Comparison of ENCODE assay signal across 11 cellular contexts in the genomic region with DNA sequence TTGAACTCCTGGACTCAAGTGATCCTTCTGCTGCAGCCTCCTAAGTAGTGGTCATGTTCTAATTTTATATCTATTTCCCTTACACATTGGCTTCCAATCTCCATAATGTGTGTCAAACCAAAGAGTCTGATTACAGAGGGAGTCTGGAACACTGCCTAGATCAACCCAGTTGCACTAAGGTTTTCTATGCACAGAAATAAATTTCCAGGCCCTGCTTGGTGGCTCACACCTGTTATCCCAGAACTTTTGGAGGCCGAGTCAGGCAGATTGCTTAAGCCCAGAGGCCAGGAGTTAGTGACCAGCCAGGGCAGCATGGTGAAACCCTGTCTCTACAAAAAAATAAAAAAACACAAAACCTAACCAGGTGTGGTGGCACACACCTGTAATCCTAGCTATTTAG. TPM values are rescaled to one million over a fixed set of nuclear protein-coding genes. Genes with fewer than 3 reads are reported as not detected.
DNase-seq lines count a peak whose midpoint lies in the region; ATAC-seq and TF ChIP-seq lines count a peak whose summit lies in the region.
"Not testable (repeated sequence)": the region's sequence is repeated elsewhere in the genome, so short reads cannot be mapped to it uniquely, and the experiment has no call there.
"Had no signal": no experiment of that assay in that cellular context is flagged by ENCODE, and none has a peak within 500 bp of the region (broad histone marks: within the 10 kb centered on the region; RNA-seq: fewer than 3 reads in every experiment).

No MANE protein-coding gene starts in this region.

- peak; percentile 87 for ATAC-seq in left lobe of liver
- ATAC-seq in stimulated activated memory B cell treated with anti-CD40 and anti-IgM and Interleukin-4, amounts not matched to agents 10 μg/mL and 1 μg/mL and 100 μg/mL, for 72 hours, result peak; percentile 46

- not testable (repeated sequence) for H3K4me1 ChIP-seq in endodermal cell (ENCODE audit: control insufficient read depth, insufficient read depth, low read length)

- H3K27ac Mint-ChIP-seq in endodermal cell; stimulated activated memory B cell treated with anti-CD40 and anti-IgM and Interleukin-4, amounts not matched to agents 10 μg/mL and 1 μg/mL and 100 μg/mL, for 72 hours: not testable (repeated sequence)

- not testable (repeated sequence) for H3K4me3 Mint-ChIP-seq in endodermal cell; stimulated activated memory B cell treated with anti-CD40 and anti-IgM and Interleukin-4, amounts not matched to agents 10 μg/mL and 1 μg/mL and 100 μg/mL, for 72 hours

- 44 to 59% methylated on average over 1 of the region's 1 CpG for WGBS in endodermal cell (ENCODE audit: insufficient coverage in 1 of 2, insufficient read length in 1 of 2), 2 experiments

- peak overlapping the region; percentile 5 for H3K4me3 ChIP-seq in endodermal cell (ENCODE audit: low read length)

- not testable (repeated sequence) for H3K27me3 ChIP-seq in endodermal cell (ENCODE audit: control insufficient read depth, insufficient read depth, low read length, poor library complexity, severe bottlenecking)

- intact Hi-C loops in posterior vena cava (cut with DNase I), result not testable (repeated sequence)

- not testable (repeated sequence) for H3K36me3 ChIP-seq in endodermal cell (ENCODE audit: control insufficient read depth, insufficient read depth, low read length)

- not testable (repeated sequence) for H3K4me1 Mint-ChIP-seq in endodermal cell; stimulated activated memory B cell treated with anti-CD40 and anti-IgM and Interleukin-4, amounts not matched to agents 10 μg/mL and 1 μg/mL and 100 μg/mL, for 72 hours

- TF ChIP-seq CTCF in endodermal cell (conservative IDR thresholded peaks at IDR 0.05), result not testable (repeated sequence)

- DNase-seq in RPMI8226 (peak; percentile 63), left lobe of liver (ENCODE audit: low spot score) (peak; percentile 77), mucosa of gallbladder (ENCODE audit: low spot score) (peak; percentile 9), posterior vena cava (ENCODE audit: low spot score) (peak; percentile 10)
- not testable (repeated sequence) for DNase-seq in endodermal cell

- H3K36me3 Mint-ChIP-seq in endodermal cell (ENCODE audit: low read depth); stimulated activated memory B cell treated with anti-CD40 and anti-IgM and Interleukin-4, amounts not matched to agents 10 μg/mL and 1 μg/mL and 100 μg/mL, for 72 hours: not testable (repeated sequence)

- peaks cover 87% of the 10 kb centered on the region for H3K9me3 Mint-ChIP-seq in endodermal cell
- not testable (repeated sequence) for H3K9me3 Mint-ChIP-seq in stimulated activated memory B cell treated with anti-CD40 and anti-IgM and Interleukin-4, amounts not matched to agents 10 μg/mL and 1 μg/mL and 100 μg/mL, for 72 hours

- not testable (repeated sequence) for H3K27me3 Mint-ChIP-seq in endodermal cell (ENCODE audit: insufficient read depth); stimulated activated memory B cell treated with anti-CD40 and anti-IgM and Interleukin-4, amounts not matched to agents 10 μg/mL and 1 μg/mL and 100 μg/mL, for 72 hours

- not testable (repeated sequence) for H3K9ac ChIP-seq in endodermal cell (ENCODE audit: extremely low read depth, low read length, poor library complexity, severe bottlenecking)

- not testable (repeated sequence) for H3K27ac ChIP-seq in endodermal cell (ENCODE audit: low read depth, low read length)

- peaks cover 41% of the 10 kb centered on the region for H3K9me3 ChIP-seq in endodermal cell (ENCODE audit: control insufficient read depth, low read length)

RNA-seq across cellular contexts. Expression of a gene that starts 8.1 kb away (rescaled TPM):
- total RNA-seq in endodermal cell, result not detected
- not detected for polyA plus RNA-seq in endodermal cell (2013, experiment 1 of 2)
- polyA plus RNA-seq in endodermal cell (2013, experiment 2 of 2), result not detected
- total RNA-seq in left lobe of liver, result not detected
- total RNA-seq in mucosa of gallbladder, result not detected
- total RNA-seq in posterior vena cava, result not detected
- total RNA-seq: CD4-positive, alpha-beta memory T cell; G401; GM12878 had no signal
- polyA plus RNA-seq: A549; AG04450; CD4-positive, alpha-beta memory T cell; GM12878 had no signal

RNA-seq across cellular contexts. Expression of a gene that starts 19.9 kb away (rescaled TPM):
- not detected for total RNA-seq in endodermal cell
- not detected for polyA plus RNA-seq in endodermal cell (2013, experiment 1 of 2)
- not detected for polyA plus RNA-seq in endodermal cell (2013, experiment 2 of 2)
- not detected for total RNA-seq in left lobe of liver
- total RNA-seq in mucosa of gallbladder, result not detected
- not detected for total RNA-seq in posterior vena cava
- total RNA-seq: CD4-positive, alpha-beta memory T cell; GM12878 had no signal
- polyA plus RNA-seq: A549; AG04450; CD4-positive, alpha-beta memory T cell; GM12878 had no signal

RNA-seq across cellular contexts. Expression of a gene that starts 32.8 kb away (rescaled TPM):
- total RNA-seq in endodermal cell (not detected), left lobe of liver (not detected), mucosa of gallbladder (not detected), posterior vena cava (not detected)
- polyA plus RNA-seq in endodermal cell (2013, experiment 1 of 2), result not detected
- not detected for polyA plus RNA-seq in endodermal cell (2013, experiment 2 of 2)
- total RNA-seq: CD4-positive, alpha-beta memory T cell; GM12878 had no signal
- polyA plus RNA-seq: A549; AG04450; CD4-positive, alpha-beta memory T cell; GM12878 had no signal

RNA-seq across cellular contexts. Expression of a gene that starts 50.9 kb away (rescaled TPM):
- total RNA-seq in endodermal cell (not detected), left lobe of liver (not detected), mucosa of gallbladder (not detected), posterior vena cava (not detected)
- polyA plus RNA-seq in endodermal cell (2013, experiment 1 of 2), result not detected
- polyA plus RNA-seq in endodermal cell (2013, experiment 2 of 2), result not detected
- total RNA-seq: CD4-positive, alpha-beta memory T cell; GM12878 had no signal
- polyA plus RNA-seq: A549; AG04450; CD4-positive, alpha-beta memory T cell; GM12878 had no signal
